Comparison of ENCODE assay signal across 1 cellular context in genomic region chr20:49624988-49625387, GRCh38. TPM values are rescaled to one million over a fixed set of nuclear protein-coding genes. Genes with fewer than 3 reads are reported as not detected.
"Had no signal": no experiment of that assay in that cellular context is flagged by ENCODE, and none has a peak within 500 bp of the region (broad histone marks: within the 10 kb centered on the region; RNA-seq: fewer than 3 reads in every experiment).

No MANE protein-coding gene starts in this region.

RNA-seq across cellular contexts. Expression of gene PTGIS, which starts 57.1 kb away (rescaled TPM):
- total RNA-seq: naive thymus-derived CD8-positive, alpha-beta T cell had no signal
- polyA plus RNA-seq: naive thymus-derived CD8-positive, alpha-beta T cell had no signal
